ENCODE assay signal across 16 cellular contexts in genomic region chr4:58453956-58454355, GRCh38.
DNase-seq lines count a peak whose midpoint lies in the region; ATAC-seq lines count a peak whose summit lies in the region.
"Had no signal": no experiment of that assay in that cellular context is flagged by ENCODE, and none has a peak within 500 bp of the region (broad histone marks: within the 10 kb centered on the region; RNA-seq: fewer than 3 reads in every experiment).

No MANE protein-coding gene starts in this region.

- H3K9me3 Mint-ChIP-seq in activated CD4-positive, alpha-beta memory T cell treated with anti-CD3 and anti-CD28 coated beads, Interleukin-2, amount 10 ng/mL, durations not matched to agents 7 days and 5 days, result peaks cover 4% of the 10 kb centered on the region

- H3K4me3 Mint-ChIP-seq in activated CD4-positive, alpha-beta memory T cell treated with anti-CD3 and anti-CD28 coated beads, Interleukin-2, amount 10 ng/mL, durations not matched to agents 7 days and 5 days, result no peak overlapping the region

- POLR2A ChIA-PET in activated CD4-positive, alpha-beta memory T cell treated with anti-CD3 and anti-CD28 coated beads, Interleukin-2, amount 10 ng/mL, durations not matched to agents 7 days and 5 days (lab: Charles Lee), result no interaction called here

- H3K27me3 Mint-ChIP-seq in activated CD4-positive, alpha-beta memory T cell treated with anti-CD3 and anti-CD28 coated beads, Interleukin-2, amount 10 ng/mL, durations not matched to agents 7 days and 5 days, result no peaks in the 10 kb centered on the region

- H3K27ac Mint-ChIP-seq in activated CD4-positive, alpha-beta memory T cell treated with anti-CD3 and anti-CD28 coated beads, Interleukin-2, amount 10 ng/mL, durations not matched to agents 7 days and 5 days, result no peak overlapping the region

- H3K4me1 Mint-ChIP-seq in activated CD4-positive, alpha-beta memory T cell treated with anti-CD3 and anti-CD28 coated beads, Interleukin-2, amount 10 ng/mL, durations not matched to agents 7 days and 5 days, result no peaks in the 10 kb centered on the region

- ATAC-seq in GM18867 (IDR thresholded peaks at IDR 0.05; ENCODE audit: unreplicated experiment) (peak; percentile 66), GM21447 (IDR thresholded peaks at IDR 0.05; ENCODE audit: unreplicated experiment) (peak; percentile 51), HG03095 (IDR thresholded peaks at IDR 0.05; ENCODE audit: unreplicated experiment) (peak; percentile 63)
- ATAC-seq: activated CD4-positive, CD25-positive, alpha-beta regulatory T cell treated with anti-CD3 and anti-CD28 coated beads, Interleukin-2, amount 50 U/mL, for 24 hours; left ventricle myocardium superior; sciatic nerve had no signal

- no peaks in the 10 kb centered on the region for H3K36me3 Mint-ChIP-seq in activated CD4-positive, alpha-beta memory T cell treated with anti-CD3 and anti-CD28 coated beads, Interleukin-2, amount 10 ng/mL, durations not matched to agents 7 days and 5 days (ENCODE audit: low read depth)

- DNase-seq in SHP77 (lab: John Stamatoyannopoulos, UW), result peak; percentile 34 to 56
- DNase-seq in activated CD4-positive, alpha-beta memory T cell treated with anti-CD3 and anti-CD28 coated beads, Interleukin-2, amount 10 ng/mL, durations not matched to agents 7 days and 5 days, result no peak
- no peak for DNase-seq in HCEC 1CT
- no peak for DNase-seq in NCI-H2029 treated with DMSO at 0.1 percent for 48 hours (lab: John Stamatoyannopoulos, UW)
- no peak for DNase-seq in NCI-H510A treated with DMSO at 0.1 percent for 48 hours (lab: John Stamatoyannopoulos, UW)
- DNase-seq: adrenal gland; effector memory CD4-positive, alpha-beta T cell; KBM-7; left ventricle myocardium superior; NCI-H2081; NCI-H526 had no signal

- CTCF ChIA-PET in activated CD4-positive, alpha-beta memory T cell treated with anti-CD3 and anti-CD28 coated beads, Interleukin-2, amount 10 ng/mL, durations not matched to agents 7 days and 5 days (lab: Charles Lee), result no interaction called here

Comparison
In these comparisons a context has a peak if more than half of its experiments do, and no peak if none do; other contexts are left out.
1. DNase-seq: peak in SHP77 (2 of 2); none in activated CD4-positive, alpha-beta memory T cell treated with anti-CD3 and anti-CD28 coated beads, Interleukin-2, amount 10 ng/mL, durations not matched to agents 7 days and 5 days (single experiment), HCEC 1CT (single experiment), NCI-H2029 treated with DMSO at 0.1 percent for 48 hours (single experiment) and NCI-H510A treated with DMSO at 0.1 percent for 48 hours (single experiment).
2. Peak in every context shown above with its lines, with median percentiles within 50 percentile points of each other: ATAC-seq.